In genomic region chr1:93661829-93662474, GRCh38 we compare ENCODE assay signal across 1 cellular context.
TF ChIP-seq lines count a peak whose summit lies in the region.

No MANE protein-coding gene starts in this region.

TF ChIP-seq in A549, 52 proteins besides CTCF, POLR2A, EP300 and RAD21 (continued from another document):
- TF ChIP-seq, protein P1, sequence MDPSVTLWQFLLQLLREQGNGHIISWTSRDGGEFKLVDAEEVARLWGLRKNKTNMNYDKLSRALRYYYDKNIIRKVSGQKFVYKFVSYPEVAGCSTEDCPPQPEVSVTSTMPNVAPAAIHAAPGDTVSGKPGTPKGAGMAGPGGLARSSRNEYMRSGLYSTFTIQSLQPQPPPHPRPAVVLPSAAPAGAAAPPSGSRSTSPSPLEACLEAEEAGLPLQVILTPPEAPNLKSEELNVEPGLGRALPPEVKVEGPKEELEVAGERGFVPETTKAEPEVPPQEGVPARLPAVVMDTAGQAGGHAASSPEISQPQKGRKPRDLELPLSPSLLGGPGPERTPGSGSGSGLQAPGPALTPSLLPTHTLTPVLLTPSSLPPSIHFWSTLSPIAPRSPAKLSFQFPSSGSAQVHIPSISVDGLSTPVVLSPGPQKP (IDR thresholded peaks at IDR 0.05; ENCODE audit: low read depth, low read length) = no peak
- TF ChIP-seq NFE2L2 (conservative IDR thresholded peaks at IDR 0.05; ENCODE audit: low read length) (peak; percentile 80), CHD2 (IDR thresholded peaks at IDR 0.05; ENCODE audit: low read length, partially characterized antibody) (no peak), NR3C1 (IDR thresholded peaks at IDR 0.05) (no peak), POLR2AphosphoS2 (conservative IDR thresholded peaks at IDR 0.05; ENCODE audit: low read length) (no peak), RNF2 (IDR thresholded peaks at IDR 0.05; ENCODE audit: borderline replicate concordance, low read depth) (no peak), FOSL2 (IDR thresholded peaks at IDR 0.05) (no peak), FOSL2 (CRISPR knock-in tag; IDR thresholded peaks at IDR 0.05) (peak; percentile 47; the same call in 1 of the 2 replicates), ESRRA (IDR thresholded peaks at IDR 0.05; ENCODE audit: borderline replicate concordance, low read length) (no peak), SREBF2 (IDR thresholded peaks at IDR 0.05) (no peak), BHLHE40 (IDR thresholded peaks at IDR 0.05; ENCODE audit: low read depth, low read length) (no peak), ZFP36 (IDR thresholded peaks at IDR 0.05; ENCODE audit: borderline replicate concordance, partially characterized antibody) (no peak), CBX8 (IDR thresholded peaks at IDR 0.05) (no peak)
- TF ChIP-seq, protein P2, sequence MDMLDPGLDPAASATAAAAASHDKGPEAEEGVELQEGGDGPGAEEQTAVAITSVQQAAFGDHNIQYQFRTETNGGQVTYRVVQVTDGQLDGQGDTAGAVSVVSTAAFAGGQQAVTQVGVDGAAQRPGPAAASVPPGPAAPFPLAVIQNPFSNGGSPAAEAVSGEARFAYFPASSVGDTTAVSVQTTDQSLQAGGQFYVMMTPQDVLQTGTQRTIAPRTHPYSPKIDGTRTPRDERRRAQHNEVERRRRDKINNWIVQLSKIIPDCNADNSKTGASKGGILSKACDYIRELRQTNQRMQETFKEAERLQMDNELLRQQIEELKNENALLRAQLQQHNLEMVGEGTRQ (IDR thresholded peaks at IDR 0.05) = peak; percentile 34; the same call in 1 of the 2 replicates
